In the genomic region with DNA sequence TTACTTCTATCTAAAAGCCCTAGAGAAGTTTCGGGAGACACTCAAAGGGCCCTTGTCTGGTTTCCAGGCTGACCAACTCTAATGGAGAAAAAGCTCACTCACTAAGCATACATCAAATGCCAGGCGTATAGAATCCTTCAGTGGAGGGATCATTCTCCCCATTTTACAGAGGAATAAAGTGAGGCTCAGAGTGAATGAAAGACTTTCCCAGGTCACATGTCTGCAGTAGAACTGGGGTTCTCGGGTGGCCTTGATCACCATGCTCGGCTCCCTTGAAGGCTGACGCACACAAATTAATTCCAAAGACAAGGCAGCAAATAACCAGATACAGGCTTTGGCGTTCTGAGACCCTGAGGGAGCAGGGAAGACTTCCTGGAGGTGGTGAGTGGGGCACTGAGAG, we compare ENCODE assay signal across 1 cellular context.
TF ChIP-seq lines count a peak whose summit lies in the region.

No MANE protein-coding gene starts in this region.

TF ChIP-seq in HepG2, 621 proteins besides CTCF, POLR2A, EP300 and RAD21 (continued from another document):
- TF ChIP-seq, protein P1, sequence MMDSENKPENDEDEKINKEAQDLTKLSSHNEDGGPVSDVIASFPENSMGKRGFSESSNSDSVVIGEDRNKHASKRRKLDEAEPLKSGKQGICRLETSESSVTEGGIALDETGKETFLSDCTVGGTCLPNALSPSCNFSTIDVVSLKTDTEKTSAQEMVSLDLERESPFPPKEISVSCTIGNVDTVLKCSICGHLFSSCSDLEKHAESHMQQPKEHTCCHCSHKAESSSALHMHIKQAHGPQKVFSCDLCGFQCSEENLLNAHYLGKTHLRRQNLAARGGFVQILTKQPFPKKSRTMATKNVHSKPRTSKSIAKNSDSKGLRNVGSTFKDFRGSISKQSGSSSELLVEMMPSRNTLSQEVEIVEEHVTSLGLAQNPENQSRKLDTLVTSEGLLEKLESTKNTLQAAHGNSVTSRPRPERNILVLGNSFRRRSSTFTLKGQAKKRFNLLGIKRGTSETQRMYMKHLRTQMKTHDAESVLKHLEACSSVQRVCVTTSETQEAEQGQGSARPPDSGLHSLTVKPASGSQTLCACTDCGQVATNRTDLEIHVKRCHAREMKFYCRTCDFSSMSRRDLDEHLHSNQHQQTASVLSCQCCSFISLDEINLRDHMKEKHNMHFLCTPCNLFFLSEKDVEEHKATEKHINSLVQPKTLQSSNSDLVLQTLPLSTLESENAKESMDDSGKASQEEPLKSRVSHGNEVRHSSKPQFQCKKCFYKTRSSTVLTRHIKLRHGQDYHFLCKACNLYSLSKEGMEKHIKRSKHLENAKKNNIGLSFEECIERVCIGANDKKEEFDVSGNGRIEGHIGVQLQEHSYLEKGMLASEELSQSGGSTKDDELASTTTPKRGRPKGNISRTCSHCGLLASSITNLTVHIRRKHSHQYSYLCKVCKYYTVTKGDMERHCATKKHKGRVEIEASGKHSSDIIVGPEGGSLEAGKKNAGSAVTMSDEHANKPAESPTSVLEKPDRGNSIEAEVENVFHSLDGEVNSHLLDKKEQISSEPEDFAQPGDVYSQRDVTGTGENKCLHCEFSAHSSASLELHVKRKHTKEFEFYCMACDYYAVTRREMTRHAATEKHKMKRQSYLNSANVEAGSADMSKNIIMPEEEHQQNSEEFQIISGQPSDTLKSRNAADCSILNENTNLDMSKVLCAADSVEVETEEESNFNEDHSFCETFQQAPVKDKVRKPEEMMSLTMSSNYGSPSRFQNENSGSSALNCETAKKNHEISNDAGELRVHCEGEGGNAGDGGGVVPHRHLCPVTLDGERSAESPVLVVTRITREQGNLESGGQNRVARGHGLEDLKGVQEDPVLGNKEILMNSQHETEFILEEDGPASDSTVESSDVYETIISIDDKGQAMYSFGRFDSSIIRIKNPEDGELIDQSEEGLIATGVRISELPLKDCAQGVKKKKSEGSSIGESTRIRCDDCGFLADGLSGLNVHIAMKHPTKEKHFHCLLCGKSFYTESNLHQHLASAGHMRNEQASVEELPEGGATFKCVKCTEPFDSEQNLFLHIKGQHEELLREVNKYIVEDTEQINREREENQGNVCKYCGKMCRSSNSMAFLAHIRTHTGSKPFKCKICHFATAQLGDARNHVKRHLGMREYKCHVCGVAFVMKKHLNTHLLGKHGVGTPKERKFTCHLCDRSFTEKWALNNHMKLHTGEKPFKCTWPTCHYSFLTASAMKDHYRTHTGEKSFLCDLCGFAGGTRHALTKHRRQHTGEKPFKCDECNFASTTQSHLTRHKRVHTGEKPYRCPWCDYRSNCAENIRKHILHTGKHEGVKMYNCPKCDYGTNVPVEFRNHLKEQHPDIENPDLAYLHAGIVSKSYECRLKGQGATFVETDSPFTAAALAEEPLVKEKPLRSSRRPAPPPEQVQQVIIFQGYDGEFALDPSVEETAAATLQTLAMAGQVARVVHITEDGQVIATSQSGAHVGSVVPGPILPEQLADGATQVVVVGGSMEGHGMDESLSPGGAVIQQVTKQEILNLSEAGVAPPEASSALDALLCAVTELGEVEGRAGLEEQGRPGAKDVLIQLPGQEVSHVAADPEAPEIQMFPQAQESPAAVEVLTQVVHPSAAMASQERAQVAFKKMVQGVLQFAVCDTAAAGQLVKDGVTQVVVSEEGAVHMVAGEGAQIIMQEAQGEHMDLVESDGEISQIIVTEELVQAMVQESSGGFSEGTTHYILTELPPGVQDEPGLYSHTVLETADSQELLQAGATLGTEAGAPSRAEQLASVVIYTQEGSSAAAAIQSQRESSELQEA (CRISPR knock-in tag; IDR thresholded peaks at IDR 0.05; ENCODE audit: not compliant biosample characterization) = no peak
- no peak for TF ChIP-seq ZKSCAN5 (CRISPR knock-in tag; IDR thresholded peaks at IDR 0.05)
